In the genomic region with DNA sequence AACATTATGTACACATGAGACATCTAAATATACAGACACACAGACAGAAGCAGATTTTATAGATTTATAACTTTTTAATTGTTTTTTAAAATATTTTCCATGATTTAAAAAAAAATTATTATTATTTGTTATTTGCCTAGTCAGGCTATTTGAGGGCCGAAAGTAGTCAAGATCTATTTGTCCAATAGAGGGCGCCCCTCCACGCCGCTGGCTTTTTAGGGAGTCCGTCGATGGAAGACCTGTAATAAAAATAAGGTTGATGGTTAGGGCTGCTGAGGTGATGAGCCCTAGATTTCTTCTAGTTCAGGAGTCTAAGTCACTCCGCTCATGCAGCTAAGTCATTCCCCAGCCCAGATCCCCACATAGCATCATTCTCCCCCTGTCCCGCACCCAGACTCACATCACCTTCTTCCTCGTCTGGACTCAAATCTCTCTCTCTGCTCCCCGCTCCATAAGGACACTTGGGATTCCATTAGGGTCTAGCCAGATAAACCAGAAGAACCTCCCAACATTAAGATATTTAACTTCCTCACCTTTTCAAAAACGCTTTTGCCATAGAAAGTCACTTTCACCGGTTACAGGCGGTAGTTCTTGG, we compare ENCODE assay signal across 8 cellular contexts. TPM values are rescaled to one million over a fixed set of nuclear protein-coding genes. Genes with fewer than 3 reads are reported as not detected.
DNase-seq lines count a peak whose midpoint lies in the region; ATAC-seq and TF ChIP-seq lines count a peak whose summit lies in the region.

No MANE protein-coding gene starts in this region.

- H3K4me1 ChIP-seq in tibial nerve: peaks cover 0 to 7% (median 2%) of the 10 kb centered on the region in 4 donors

- TF ChIP-seq POLR2A in tibial nerve (IDR thresholded peaks at IDR 0.05): no peak

- peaks cover 0 to 54% (median 12%) of the 10 kb centered on the region in 45 donors for H3K27me3 ChIP-seq in dorsolateral prefrontal cortex
- H3K27me3 ChIP-seq in tibial nerve: peaks cover 0 to 13% of the 10 kb centered on the region in 2 donors

- peaks cover 53 to 63% (median 61%) of the 10 kb centered on the region in 3 donors for H3K4me1 Mint-ChIP-seq in naive B cell

- no peaks in the 10 kb centered on the region for H3K27me3 Mint-ChIP-seq in naive B cell

- H3K4me3 Mint-ChIP-seq in naive B cell: peak overlapping the region; percentile 28 to 82 (median 76)

- DNase-seq in Daoy (ENCODE audit: low read depth) (peak; percentile 57), M059J (ENCODE audit: low read depth) (peak; percentile 24), dorsolateral prefrontal cortex (no peak), naive B cell (peak; percentile 67), tibial nerve (ENCODE audit: low spot score in 2 of 2) (peak; percentile 38 to 67)
- DNase-seq in activated CD4-positive, alpha-beta T cell treated with anti-CD3 and anti-CD28 coated beads for 4 hours: peak; percentile 72 to 84

- no peak overlapping the region for H3K27ac ChIP-seq in dorsolateral prefrontal cortex
- no peak overlapping the region for H3K27ac ChIP-seq in tibial nerve

- peaks cover 0 to 1% (median 0%) of the 10 kb centered on the region in 7 donors for H3K9me3 Mint-ChIP-seq in naive B cell

- TF ChIP-seq CTCF in dorsolateral prefrontal cortex (IDR thresholded peaks at IDR 0.05 in 54 of 56, conservative IDR thresholded peaks at IDR 0.05 in 2 of 56; ENCODE audit: low read depth in 1 of 56, partially characterized antibody in 56 of 56) (peak in 52 of 56 donors; percentile 27 to 67 (median 51)), tibial nerve (IDR thresholded peaks at IDR 0.05) (peak in 3 of 5 experiments; percentile 30 to 69 (median 37))

- H3K4me3 ChIP-seq in dorsolateral prefrontal cortex: no peak overlapping the region
- no peak overlapping the region for H3K4me3 ChIP-seq in tibial nerve

- TF ChIP-seq EP300 in tibial nerve (IDR thresholded peaks at IDR 0.05): no peak

- peak overlapping the region in 4 of 6 donors; percentile 8 to 92 (median 76) for H3K27ac Mint-ChIP-seq in naive B cell

- H3K9me3 ChIP-seq in tibial nerve: peaks cover 0 to 11% (median 0%) of the 10 kb centered on the region in 4 donors

- H3K36me3 ChIP-seq in tibial nerve: no peaks in the 10 kb centered on the region

- 49 to 53% methylated on average over 13 of the region's 13 CpGs for WGBS in tibial nerve, 2 donors

- intact Hi-C loops in dorsolateral prefrontal cortex (cut with DNase I): no loop called here

- ATAC-seq in naive B cell (ENCODE audit: low read depth in 2 of 2): peak; percentile 45 to 61
- ATAC-seq in GM21367 (IDR thresholded peaks at IDR 0.05; ENCODE audit: unreplicated experiment): no peak
- no peak for ATAC-seq in HG03442 (IDR thresholded peaks at IDR 0.05; ENCODE audit: unreplicated experiment)

- no peaks in the 10 kb centered on the region for H3K36me3 Mint-ChIP-seq in naive B cell

RNA-seq across cellular contexts. Expression of a gene that starts 33.9 kb away (rescaled TPM):
- 0.12 TPM in 1 of 2 replicates, not detected in the other for total RNA-seq in Daoy (2014; rRNA removed; shearing (Covaris generic))
- total RNA-seq in M059J (2014; rRNA removed; shearing (Covaris generic)): not detected in 2 replicates
- total RNA-seq in dorsolateral prefrontal cortex: 1 to 10 TPM in 67 of 120 experiments, under 1 TPM in 34, not detected in 19; 0.37 to 6.3 (median 1.5) TPM
- polyA plus RNA-seq in naive B cell (ENCODE audit: low read depth in 6 of 6): 10 to 100 TPM in 5 of 6 donors, 1 to 10 TPM in 1; 7.1 to 57.2 (median 20.0) TPM
- total RNA-seq in tibial nerve: 1 to 10 TPM in 1 of 4 donors, under 1 TPM in 2, not detected in 1; 0.60 to 2.2 (median 0.87) TPM

Comparison
In these comparisons a context has a peak if more than half of its experiments do, and no peak if none do; other contexts are left out.
1. DNase-seq: peak in Daoy (single experiment), M059J (single experiment), activated CD4-positive, alpha-beta T cell treated with anti-CD3 and anti-CD28 coated beads for 4 hours (2 of 2), naive B cell (single experiment) and tibial nerve (2 of 2); none in dorsolateral prefrontal cortex (0 of 10).
2. ATAC-seq: peak in naive B cell (2 of 2); none in GM21367 (single experiment) and HG03442 (single experiment).